ENCODE assay signal across 9 cellular contexts in the genomic region with DNA sequence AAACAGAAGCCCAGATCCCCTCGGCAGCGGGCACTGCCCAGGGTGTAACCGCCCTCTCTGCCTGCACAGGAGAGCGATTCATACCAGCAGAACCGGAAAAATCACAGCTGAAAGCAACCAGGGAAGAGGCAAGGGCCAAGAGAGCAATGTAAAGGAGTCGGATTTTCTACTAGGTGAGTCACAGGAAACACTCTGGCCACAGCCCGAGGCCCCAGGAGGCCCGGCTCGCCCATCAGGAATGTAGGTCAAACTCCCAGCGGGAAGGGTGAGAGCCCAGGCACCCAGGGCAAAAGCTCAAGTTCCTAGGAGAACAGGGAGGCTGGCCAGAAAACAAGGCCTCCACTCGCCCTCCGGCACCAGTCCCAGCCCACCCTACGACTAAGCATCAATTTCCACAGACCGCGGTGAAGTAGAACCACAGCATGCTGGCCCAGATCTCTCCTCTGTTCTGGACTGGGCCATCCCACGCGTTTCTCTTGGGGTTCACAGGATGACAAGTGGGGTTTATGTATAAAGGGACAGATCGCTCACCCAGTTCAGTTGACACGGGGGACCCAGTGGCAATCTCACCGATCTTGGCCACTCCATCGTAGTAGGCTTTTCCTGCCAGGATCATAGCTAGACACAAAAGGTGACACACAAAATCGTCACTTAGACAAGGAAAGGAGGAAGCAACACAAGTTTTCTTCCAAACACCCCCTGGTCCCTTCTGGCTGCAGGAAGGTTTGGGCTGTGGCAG. TPM values are rescaled to one million over a fixed set of nuclear protein-coding genes. Genes with fewer than 3 reads are reported as not detected.
A peak's percentile ranks its signal among the peaks of the same experiment; 100 is the strongest.
DNase-seq lines count a peak whose midpoint lies in the region; ATAC-seq and TF ChIP-seq lines count a peak whose summit lies in the region.
"Had no signal": no experiment of that assay in that cellular context is flagged by ENCODE, and none has a peak within 500 bp of the region (broad histone marks: within the 10 kb centered on the region; RNA-seq: fewer than 3 reads in every experiment).

No MANE protein-coding gene starts in this region.

- WGBS in esophagus squamous epithelium, 2 donors: 64 to 78% methylated on average over 6 to 13 of the region's 22 CpGs

- H3K4me3 ChIP-seq in PC-9 (peak overlapping the region; percentile 52), esophagus squamous epithelium (peak overlapping the region in 2 of 4 donors; percentile 3 to 7)

- H3K36me3 ChIP-seq in PC-9 (ENCODE audit: low read depth): peaks cover 16% of the 10 kb centered on the region
- peaks cover 0 to 10% (median 0%) of the 10 kb centered on the region in 3 donors for H3K36me3 ChIP-seq in esophagus squamous epithelium

- CTCF ChIA-PET in PC-9 (lab: Charles Lee): interaction anchor here (0.6 to 1.0 kb wide), 3 partner anchors 46 to 524 kb away, joined by 3 to 9 read pairs (median 4); partner anchors contain the start of genes BAIAP2L1 and TRRAP

- H3F3A ChIP-seq in PC-9 (ENCODE audit: insufficient read depth, low read depth): peaks cover 86% of the 10 kb centered on the region

- peaks cover 93% of the 10 kb centered on the region for H3K4me1 ChIP-seq in PC-9 (replicated peaks; ENCODE audit: insufficient read depth)
- peaks cover 6 to 60% (median 6%) of the 10 kb centered on the region in 3 donors for H3K4me1 ChIP-seq in esophagus squamous epithelium

- TF ChIP-seq POLR2A in esophagus squamous epithelium (IDR thresholded peaks at IDR 0.05): no peak

- intact Hi-C loops in PC-9 (cut with micrococcal nuclease; ENCODE audit: unreplicated experiment) (loop anchor here (2.0 to 10.0 kb wide), 5 partner anchors 46 to 520 kb away; partner anchors contain the start of genes BAIAP2L1, BRI3, TMEM130 and TRRAP), esophagus squamous epithelium (cut with DNase I) (no loop called here)

- no peaks in the 10 kb centered on the region; the same call in 1 of the 2 replicates for H4K20me1 ChIP-seq in PC-9 (ENCODE audit: insufficient read depth)

- H3K27ac ChIP-seq in PC-9 (peak overlapping the region; percentile 94), esophagus squamous epithelium (peak overlapping the region; percentile 70 to 87 (median 74))

- ATAC-seq in omental fat pad (ENCODE audit: low FRiP score) (peak; percentile 39), GM18511 (IDR thresholded peaks at IDR 0.05; ENCODE audit: unreplicated experiment) (no peak)

- peaks cover 77% of the 10 kb centered on the region for H3K79me2 ChIP-seq in PC-9 (ENCODE audit: low read depth)

- H3K4me2 ChIP-seq in PC-9: peak overlapping the region; percentile 84

- no peak overlapping the region for H2AFZ ChIP-seq in PC-9

- H3K9me2 ChIP-seq in PC-9 (ENCODE audit: insufficient read depth): no peaks in the 10 kb centered on the region

- H3K27me3 ChIP-seq in PC-9 (ENCODE audit: insufficient read depth, low read depth): no peaks in the 10 kb centered on the region
- H3K27me3 ChIP-seq in esophagus squamous epithelium: no peaks in the 10 kb centered on the region

- no peak for TF ChIP-seq CTCF in PC-9 (conservative IDR thresholded peaks at IDR 0.05)
- no peak for TF ChIP-seq CTCF in esophagus squamous epithelium (IDR thresholded peaks at IDR 0.05)
- TF ChIP-seq CTCF in omental fat pad (IDR thresholded peaks at IDR 0.05): no peak

- H3K9me3 ChIP-seq in PC-9 (ENCODE audit: insufficient read depth, low read depth) (no peaks in the 10 kb centered on the region), esophagus squamous epithelium (no peaks in the 10 kb centered on the region)

- TSS peak; percentile 87 for BruUV-seq in PC-9 (replicated peaks; lab: Mats Ljungman, UMichigan)

- peak; percentile 87 for DNase-seq in DMS53 (lab: John Stamatoyannopoulos, UW)
- DNase-seq in PC-9: peak; percentile 96 to 97
- DNase-seq in esophagus squamous epithelium (lab: John Stamatoyannopoulos, UW): no peak
- DNase-seq in omental fat pad (ENCODE audit: low spot score): no peak
- no peak for DNase-seq in NCI-H187 treated with DMSO at 0.1 percent for 48 hours (lab: John Stamatoyannopoulos, UW)
- DNase-seq in activated naive CD4-positive, alpha-beta T cell treated with Interleukin-2 at 50 U/mL for 16 hours: no peak
- DNase-seq in NCI-H446 treated with DMSO at 0.1 percent for 48 hours (lab: John Stamatoyannopoulos, UW): no peak
- DNase-seq: SHP77 treated with DMSO at 0.1 percent for 48 hours had no signal

- POLR2A ChIA-PET in PC-9 (lab: Charles Lee; ENCODE audit: unreplicated experiment): interaction anchor here (0.7 kb wide), 1 partner anchor 63 kb away, joined by 4 read pairs; no protein-coding TSS in a partner anchor

RNA-seq across cellular contexts. Expression of gene BAIAP2L1, which starts 46.2 kb away (rescaled TPM):
- 89.4 and 102 TPM in 2 replicates for total RNA-seq in PC-9 (2021)
- 10 to 100 TPM; 16.5 to 29.3 (median 20.5) TPM for total RNA-seq in esophagus squamous epithelium
- 1 to 10 TPM; 2.5 to 6.3 (median 3.0) TPM for total RNA-seq in omental fat pad

Comparison
In these comparisons a context has a peak if more than half of its experiments do, and no peak if none do; other contexts are left out.
1. DNase-seq: peak in DMS53 (single experiment) and PC-9 (2 of 2); none in esophagus squamous epithelium (single experiment), omental fat pad (single experiment), NCI-H187 treated with DMSO at 0.1 percent for 48 hours (single experiment), activated naive CD4-positive, alpha-beta T cell treated with Interleukin-2 at 50 U/mL for 16 hours (single experiment) and NCI-H446 treated with DMSO at 0.1 percent for 48 hours (single experiment).